In genomic region chr13:41370736-41371135, GRCh38 we compare ENCODE assay signal across 31 cellular contexts. TPM values are rescaled to one million over a fixed set of nuclear protein-coding genes. Genes with fewer than 3 reads are reported as not detected.
DNase-seq lines count a peak whose midpoint lies in the region; ATAC-seq, FAIRE-seq and TF ChIP-seq lines count a peak whose summit lies in the region.
"Had no signal": no experiment of that assay in that cellular context is flagged by ENCODE, and none has a peak within 500 bp of the region (broad histone marks: within the 10 kb centered on the region; RNA-seq: fewer than 3 reads in every experiment).

No MANE protein-coding gene starts in this region.

- H3K27ac ChIP-seq in naive thymus-derived CD4-positive, alpha-beta T cell (ENCODE audit: low read depth, low read length): no peak overlapping the region
- no peak overlapping the region for H3K27ac ChIP-seq in dorsolateral prefrontal cortex
- H3K27ac ChIP-seq: colonic mucosa, KMS-11, tibial nerve had no signal

- peaks cover 2 to 38% (median 9%) of the 10 kb centered on the region in 7 donors for H3K4me1 Mint-ChIP-seq in naive thymus-derived CD4-positive, alpha-beta T cell
- H3K4me1 Mint-ChIP-seq: B cell, nephron had no signal

- peak; percentile 20 for FAIRE-seq in GM12891 (lab: Jason Lieb, UNC)
- FAIRE-seq: frontal cortex, H1 had no signal

- peak overlapping the region; percentile 21 to 57 for H3K27ac Mint-ChIP-seq in activated naive CD4-positive, alpha-beta T cell treated with anti-CD3 and anti-CD28 coated beads, Interleukin-2, amount 50 U/mL, for 72 hours
- H3K27ac Mint-ChIP-seq in naive thymus-derived CD4-positive, alpha-beta T cell: peak overlapping the region in 7 of 9 donors; percentile 14 to 88 (median 69)
- H3K27ac Mint-ChIP-seq: activated CD4-positive, alpha-beta memory T cell treated with anti-CD3 and anti-CD28 coated beads for 36 hours; activated T-helper 1 cell treated with anti-CD3 and anti-CD28 coated beads, Interleukin-12 subunit alpha, Interleukin-12 subunit beta, Interleukin-2, Interleukin-4 antibody, amounts not matched to agents 30 ng/mL and 10 ng/mL and 1 ng/mL, durations not matched to agents 14 hours and 24 hours and 36 hours; B cell; nephron; T-helper 17 cell had no signal

- H3K27me3 ChIP-seq in naive thymus-derived CD4-positive, alpha-beta T cell (ENCODE audit: control insufficient read depth in 2 of 2, insufficient read depth in 2 of 2, low read length in 2 of 2): no peaks in the 10 kb centered on the region
- H3K27me3 ChIP-seq in dorsolateral prefrontal cortex: no peaks in the 10 kb centered on the region
- H3K27me3 ChIP-seq: colonic mucosa, MG63, tibial nerve had no signal

- no peaks in the 10 kb centered on the region for H3K9me3 ChIP-seq in naive thymus-derived CD4-positive, alpha-beta T cell (ENCODE audit: control insufficient read depth in 2 of 3, low read length in 3 of 3)
- H3K9me3 ChIP-seq: colonic mucosa, MG63, tibial nerve had no signal

- CTCF ChIA-PET in naive thymus-derived CD4-positive, alpha-beta T cell (lab: Charles Lee): no interaction called here

- no peak for ATAC-seq in activated naive CD4-positive, alpha-beta T cell treated with anti-CD3 and anti-CD28 coated beads, Interleukin-2, amount 50 U/mL, for 72 hours
- no peak for ATAC-seq in naive thymus-derived CD4-positive, alpha-beta T cell
- ATAC-seq: activated CD4-positive, CD25-positive, alpha-beta regulatory T cell treated with anti-CD3 and anti-CD28 coated beads, Interleukin-2, amount 50 U/mL, for 24 hours; Right ventricle myocardium inferior; SK-N-SH treated with all-trans-retinoic acid at 6 μM for 48 hours; T-helper 17 cell had no signal

- DNase-seq in activated naive CD4-positive, alpha-beta T cell treated with anti-CD3 and anti-CD28 coated beads, Interleukin-2, amount 50 U/mL, for 72 hours (ENCODE audit: low spot score in 2 of 2): no peak
- DNase-seq in activated naive CD4-positive, alpha-beta T cell (lab: John Stamatoyannopoulos, UW): no peak
- no peak for DNase-seq in GM12891 (ENCODE audit: insufficient read length, low spot score)
- peak; percentile 41 for DNase-seq in amniotic epithelial cell (ENCODE audit: low read depth)
- DNase-seq in naive thymus-derived CD4-positive, alpha-beta T cell: no peak
- no peak for DNase-seq in NCI-H510A (lab: John Stamatoyannopoulos, UW)
- DNase-seq in stimulated activated naive CD4-positive, alpha-beta T cell treated with Interleukin-2 at 50 U/mL for 16 hours (lab: John Stamatoyannopoulos, UW): no peak
- DNase-seq in dorsolateral prefrontal cortex: no peak
- DNase-seq: activated CD4-positive, alpha-beta memory T cell treated with anti-CD3 and anti-CD28 coated beads for 36 hours; activated CD8-positive, alpha-beta memory T cell treated with anti-CD3 and anti-CD28 coated beads, Interleukin-2, amount 50 U/mL, for 48 hours; colonic mucosa; COR-L47; DND-41; erythroblast; MG63; NCI-H1105; NCI-H187 treated with DMSO at 0.1 percent for 48 hours; NCI-H526; stimulated activated CD4-positive, alpha-beta T cell treated with anti-CD3 and anti-CD28 coated beads, Interleukin-4, amount 100 ng/mL, for 24 hours; T-helper 17 cell had no signal

- no peaks in the 10 kb centered on the region for H3K27me3 Mint-ChIP-seq in naive thymus-derived CD4-positive, alpha-beta T cell
- H3K27me3 Mint-ChIP-seq: activated CD4-positive, alpha-beta memory T cell treated with anti-CD3 and anti-CD28 coated beads for 36 hours; B cell; T-helper 17 cell had no signal

- no peak overlapping the region for H3K4me3 ChIP-seq in naive thymus-derived CD4-positive, alpha-beta T cell (ENCODE audit: low read length)
- H3K4me3 ChIP-seq in dorsolateral prefrontal cortex: no peak overlapping the region
- H3K4me3 ChIP-seq: colonic mucosa, lung, MG63, tibial nerve had no signal

- no peak for TF ChIP-seq POLR2A in GM12891 (IDR thresholded peaks at IDR 0.05; ENCODE audit: low read depth, low read length)

- H3K9me3 Mint-ChIP-seq in activated naive CD4-positive, alpha-beta T cell treated with anti-CD3 and anti-CD28 coated beads, Interleukin-2, amount 50 U/mL, for 72 hours: peaks cover 0 to 3% of the 10 kb centered on the region in 2 donors
- H3K9me3 Mint-ChIP-seq in naive thymus-derived CD4-positive, alpha-beta T cell: peaks cover 0 to 8% (median 0%) of the 10 kb centered on the region in 11 donors
- H3K9me3 Mint-ChIP-seq: activated CD4-positive, alpha-beta memory T cell treated with anti-CD3 and anti-CD28 coated beads for 36 hours; activated T-helper 1 cell treated with anti-CD3 and anti-CD28 coated beads, Interleukin-12 subunit alpha, Interleukin-12 subunit beta, Interleukin-2, Interleukin-4 antibody, amounts not matched to agents 30 ng/mL and 10 ng/mL and 1 ng/mL, durations not matched to agents 14 hours and 24 hours and 36 hours had no signal

- no peaks in the 10 kb centered on the region for H3K4me1 ChIP-seq in naive thymus-derived CD4-positive, alpha-beta T cell (ENCODE audit: control insufficient read depth in 2 of 2, insufficient read depth in 2 of 2, low read length in 2 of 2)
- H3K4me1 ChIP-seq: colonic mucosa, tibial nerve had no signal

- POLR2A ChIA-PET in naive thymus-derived CD4-positive, alpha-beta T cell (lab: Charles Lee): interaction anchor here (1.1 kb wide), 1 partner anchor 14 kb away, joined by 4 read pairs; no protein-coding TSS in a partner anchor

- intact Hi-C loops in naive thymus-derived CD4-positive, alpha-beta T cell (cut with micrococcal nuclease): no loop called here
- intact Hi-C loops in dorsolateral prefrontal cortex (cut with DNase I): no loop called here

- no peak overlapping the region for H3K4me3 Mint-ChIP-seq in naive thymus-derived CD4-positive, alpha-beta T cell
- H3K4me3 Mint-ChIP-seq: activated CD4-positive, alpha-beta memory T cell treated with anti-CD3 and anti-CD28 coated beads for 36 hours; activated T-helper 1 cell treated with anti-CD3 and anti-CD28 coated beads, Interleukin-12 subunit alpha, Interleukin-12 subunit beta, Interleukin-2, Interleukin-4 antibody, amounts not matched to agents 30 ng/mL and 10 ng/mL and 1 ng/mL, durations not matched to agents 14 hours and 24 hours and 36 hours; B cell; nephron; T-helper 17 cell had no signal

- H3K36me3 Mint-ChIP-seq in activated naive CD4-positive, alpha-beta T cell treated with anti-CD3 and anti-CD28 coated beads, Interleukin-2, amount 50 U/mL, for 72 hours: peaks cover 26 to 43% of the 10 kb centered on the region in 2 donors
- H3K36me3 Mint-ChIP-seq in naive thymus-derived CD4-positive, alpha-beta T cell: peaks cover 18 to 73% (median 69%) of the 10 kb centered on the region in 5 donors

- TF ChIP-seq CTCF in dorsolateral prefrontal cortex (IDR thresholded peaks at IDR 0.05 in 54 of 56, conservative IDR thresholded peaks at IDR 0.05 in 2 of 56; ENCODE audit: low read depth in 1 of 56, partially characterized antibody in 56 of 56): no peak

- H3K36me3 ChIP-seq in naive thymus-derived CD4-positive, alpha-beta T cell (ENCODE audit: control insufficient read depth in 2 of 3, insufficient read depth in 3 of 3, low read length in 3 of 3): peaks cover 4 to 62% (median 12%) of the 10 kb centered on the region in 3 experiments
- H3K36me3 ChIP-seq: colonic mucosa had no signal

TF ChIP-seq in GM12891, 5 proteins besides CTCF, POLR2A, EP300 and RAD21:
- no peak for TF ChIP-seq POLR2AphosphoS5 (IDR thresholded peaks at IDR 0.05; ENCODE audit: low read depth, low read length)
- no peak for TF ChIP-seq SPI1 (IDR thresholded peaks at IDR 0.05; ENCODE audit: low read depth, low read length)
- TF ChIP-seq TAF1 (IDR thresholded peaks at IDR 0.05; ENCODE audit: low read depth, low read length): no peak
- TF ChIP-seq POU2F2 (IDR thresholded peaks at IDR 0.05; ENCODE audit: low read depth, low read length): no peak
- no peak for TF ChIP-seq PAX5 (IDR thresholded peaks at IDR 0.05; ENCODE audit: insufficient read depth, low read length, severe bottlenecking)

RNA-seq across cellular contexts. Expression of gene NAA16, which starts 59.7 kb away (rescaled TPM):
- 10 to 100 TPM; 31.6 to 41.2 TPM for total RNA-seq in activated naive CD4-positive, alpha-beta T cell treated with anti-CD3 and anti-CD28 coated beads, Interleukin-2, amount 50 U/mL, for 72 hours
- polyA plus RNA-seq in GM12891 (2012; ENCODE audit: low read depth, missing spikeins): 5.2 TPM
- 10 to 100 TPM; 30.6 to 99.6 (median 90.4) TPM for total RNA-seq in naive thymus-derived CD4-positive, alpha-beta T cell
- polyA plus RNA-seq in naive thymus-derived CD4-positive, alpha-beta T cell: 10 to 100 TPM; 15.8 to 35.7 TPM
- 10 to 100 TPM; 20.9 to 64.0 (median 31.6) TPM for total RNA-seq in dorsolateral prefrontal cortex
